ENCODE assay signal across 13 cellular contexts in genomic region chr9:134189167-134189474, GRCh38. TPM values are rescaled to one million over a fixed set of nuclear protein-coding genes. Genes with fewer than 3 reads are reported as not detected.
DNase-seq lines count a peak whose midpoint lies in the region; ATAC-seq and TF ChIP-seq lines count a peak whose summit lies in the region.
"Had no signal": no experiment of that assay in that cellular context is flagged by ENCODE, and none has a peak within 500 bp of the region (broad histone marks: within the 10 kb centered on the region; RNA-seq: fewer than 3 reads in every experiment).

No MANE protein-coding gene starts in this region.

- ATAC-seq in HG02973 (IDR thresholded peaks at IDR 0.05; ENCODE audit: unreplicated experiment) (no peak), HG03108 (IDR thresholded peaks at IDR 0.05; ENCODE audit: unreplicated experiment) (no peak), HG02798 (IDR thresholded peaks at IDR 0.05; ENCODE audit: poor library complexity, unreplicated experiment) (no peak)

- no peaks in the 10 kb centered on the region for H3K4me1 ChIP-seq in iPS-18a (ENCODE audit: control insufficient read depth, low read depth, low read length)

- H3K9me3 ChIP-seq in WERI-Rb-1 (ENCODE audit: severe bottlenecking) (no peaks in the 10 kb centered on the region), iPS-18a (ENCODE audit: control insufficient read depth, low read depth, low read length) (no peaks in the 10 kb centered on the region)
- H3K9me3 ChIP-seq: transverse colon had no signal

- no peak for TF ChIP-seq CTCF in WERI-Rb-1 (IDR thresholded peaks at IDR 0.05; ENCODE audit: low read depth, low read length)

- peak overlapping the region; percentile 95 for H3K27ac ChIP-seq in WERI-Rb-1
- no peak overlapping the region for H3K27ac ChIP-seq in iPS-18a (ENCODE audit: low read length)
- H3K27ac ChIP-seq: transverse colon had no signal

- in situ Hi-C loops in G401 (cut with HindIII; ENCODE audit: low sequenced_read_pairs): no loop called here

- H3K9ac ChIP-seq in iPS-18a (ENCODE audit: low read length): no peak overlapping the region

- DNase-seq in G401 (ENCODE audit: low spot score) (peak; percentile 68), WERI-Rb-1 (peak; percentile 80), retina (peak; percentile 61), HUDEP-2 (lab: John Stamatoyannopoulos, UW; ENCODE audit: unreplicated experiment in 76 of 76) (no peak)
- DNase-seq: CD4-positive, alpha-beta memory T cell; NCI-H2107; OCI-M1; transverse colon had no signal

- H3K36me3 ChIP-seq in WERI-Rb-1 (no peaks in the 10 kb centered on the region), iPS-18a (ENCODE audit: control insufficient read depth, low read depth, low read length) (no peaks in the 10 kb centered on the region)
- H3K36me3 ChIP-seq: transverse colon had no signal

- peak overlapping the region; percentile 38 for H3K4me3 ChIP-seq in WERI-Rb-1 (ENCODE audit: low read depth, low read length)
- H3K4me3 ChIP-seq in iPS-18a (ENCODE audit: low read length): peak overlapping the region; percentile 38
- H3K4me3 ChIP-seq: skin epidermis, transverse colon had no signal

- no peaks in the 10 kb centered on the region for H3K27me3 ChIP-seq in WERI-Rb-1 (ENCODE audit: insufficient read depth, low read depth, severe bottlenecking)
- peaks cover 13% of the 10 kb centered on the region for H3K27me3 ChIP-seq in iPS-18a (ENCODE audit: control insufficient read depth, insufficient read depth, low read length)

RNA-seq across cellular contexts. Expression of gene RNU6ATAC, which starts 24.8 kb away (rescaled TPM):
- not detected in 2 replicates for total RNA-seq in G401 (2014; rRNA removed; shearing (Covaris generic))
- total RNA-seq: transverse colon had no signal

RNA-seq across cellular contexts. Expression of gene WDR5, which starts 53.2 kb away (rescaled TPM):
- total RNA-seq in G401 (2014; rRNA removed; shearing (Covaris generic)): 33.5 and 42.5 TPM in 2 replicates

Comparison
In these comparisons a context has a peak if more than half of its experiments do, and no peak if none do; other contexts are left out.
1. DNase-seq: peak in G401 (single experiment), WERI-Rb-1 (single experiment) and retina (single experiment); none in HUDEP-2 (0 of 76).